8 cellular contexts compared by ENCODE assay signal in the genomic region with DNA sequence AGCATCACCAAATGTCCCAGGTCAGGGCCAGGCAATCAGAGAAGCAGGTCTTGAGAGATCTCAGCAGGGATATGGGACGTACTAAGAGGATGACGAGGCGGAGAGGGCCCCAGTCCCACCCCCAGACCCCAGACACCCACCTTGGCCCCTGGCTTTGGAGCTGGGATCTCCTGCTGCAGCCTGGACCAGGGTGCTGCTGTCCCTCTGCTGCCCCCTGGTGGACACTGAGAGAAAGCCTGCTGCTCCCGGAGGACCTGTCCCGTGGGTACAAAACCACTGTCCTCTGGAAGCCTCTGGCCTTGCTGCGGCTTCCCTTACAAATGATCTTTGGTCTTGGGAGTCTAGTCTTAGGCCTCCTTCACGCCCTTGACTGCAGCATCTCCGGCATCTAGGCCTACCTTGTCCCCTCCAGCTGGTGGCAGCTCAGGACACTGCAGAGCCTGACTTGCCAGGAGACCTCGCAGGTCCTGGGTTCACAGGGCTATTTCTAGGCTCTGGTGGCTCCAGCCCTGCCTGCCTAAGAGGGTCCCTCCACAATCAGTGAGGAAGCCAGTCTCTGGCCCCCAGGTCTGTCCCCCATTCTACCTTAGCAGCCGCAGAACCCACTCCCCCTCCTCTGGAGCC.
DNase-seq lines count a peak whose midpoint lies in the region; ATAC-seq and TF ChIP-seq lines count a peak whose summit lies in the region.

No MANE protein-coding gene starts in this region.

- H3K4me1 Mint-ChIP-seq in naive B cell = peaks cover 17 to 43% (median 32%) of the 10 kb centered on the region in 3 donors

- no peak for TF ChIP-seq POLR2A in erythroblast (IDR thresholded peaks at IDR 0.05; ENCODE audit: low read length)

- no peaks in the 10 kb centered on the region for H3K27me3 Mint-ChIP-seq in naive B cell

- no peaks in the 10 kb centered on the region for H3K9me3 Mint-ChIP-seq in naive B cell

- peak overlapping the region in 2 of 6 donors; percentile 37 to 83 for H3K27ac Mint-ChIP-seq in naive B cell

- ATAC-seq in HG03196 (IDR thresholded peaks at IDR 0.05; ENCODE audit: unreplicated experiment) = peak; percentile 68
- ATAC-seq in naive B cell (ENCODE audit: low read depth in 2 of 2) = peak; percentile 55 to 75

- peaks cover 4 to 16% of the 10 kb centered on the region in 2 donors for H3K36me3 Mint-ChIP-seq in naive B cell

- peak; percentile 72 for DNase-seq in NCI-H1436 (lab: John Stamatoyannopoulos, UW)
- DNase-seq in NCI-H1436 treated with DMSO at 0.1 percent for 48 hours (lab: John Stamatoyannopoulos, UW) = no peak
- peak; percentile 9 for DNase-seq in NOMO-1 treated with dmso at 0.1 percent for 144 hours (lab: John Stamatoyannopoulos, UW; ENCODE audit: unreplicated experiment)
- peak; percentile 88 for DNase-seq in activated CD8-positive, alpha-beta memory T cell treated with anti-CD3 and anti-CD28 coated beads, Interleukin-2, amount 50 U/mL, for 4 hours
- peak; percentile 77 to 90 for DNase-seq in erythroblast (lab: John Stamatoyannopoulos, UW)
- DNase-seq in naive B cell = peak; percentile 75
- DNase-seq in stimulated activated CD8-positive, alpha-beta memory T cell treated with anti-CD3 and anti-CD28 coated beads, Interleukin-7, amount 100 ng/mL, for 24 hours (ENCODE audit: low read depth) = peak; percentile 69

- no peak overlapping the region for H3K4me3 Mint-ChIP-seq in naive B cell
